In the genomic region with DNA sequence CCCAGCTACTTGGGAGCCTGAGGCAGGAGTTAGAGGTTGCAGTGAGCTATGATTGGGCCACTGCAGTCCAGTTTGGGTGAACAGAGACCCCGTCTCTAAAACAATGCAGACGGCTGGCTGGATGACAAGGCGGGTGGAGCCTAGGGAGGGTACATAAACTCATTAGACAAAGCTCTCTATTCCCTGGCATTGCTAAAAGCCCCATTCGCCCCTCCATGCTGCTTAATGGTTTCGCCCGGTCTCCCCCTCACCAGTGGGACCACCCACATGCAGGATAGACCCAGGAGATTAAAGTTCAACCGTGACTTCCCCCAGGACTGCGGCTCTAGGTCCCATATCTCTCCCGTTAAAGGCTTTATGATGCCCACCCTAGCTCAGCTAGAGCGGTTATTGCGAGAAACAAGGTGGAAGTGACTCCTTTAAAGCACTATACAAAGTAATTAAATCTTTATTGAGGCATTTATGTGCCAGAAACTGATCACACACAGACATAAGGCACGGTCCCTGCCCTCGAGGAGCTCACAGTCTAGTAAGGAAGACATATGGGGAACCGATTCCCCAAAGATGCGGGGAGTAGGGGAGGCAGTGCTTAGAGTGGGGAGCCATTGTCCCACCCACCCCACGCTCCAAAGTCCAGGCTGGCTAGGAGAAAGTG, we compare ENCODE assay signal across 1 cellular context.
TF ChIP-seq lines count a peak whose summit lies in the region.

No MANE protein-coding gene starts in this region.

TF ChIP-seq in HepG2, 621 proteins besides CTCF, POLR2A, EP300 and RAD21 (continued from another document):
- TF ChIP-seq, protein P1, sequence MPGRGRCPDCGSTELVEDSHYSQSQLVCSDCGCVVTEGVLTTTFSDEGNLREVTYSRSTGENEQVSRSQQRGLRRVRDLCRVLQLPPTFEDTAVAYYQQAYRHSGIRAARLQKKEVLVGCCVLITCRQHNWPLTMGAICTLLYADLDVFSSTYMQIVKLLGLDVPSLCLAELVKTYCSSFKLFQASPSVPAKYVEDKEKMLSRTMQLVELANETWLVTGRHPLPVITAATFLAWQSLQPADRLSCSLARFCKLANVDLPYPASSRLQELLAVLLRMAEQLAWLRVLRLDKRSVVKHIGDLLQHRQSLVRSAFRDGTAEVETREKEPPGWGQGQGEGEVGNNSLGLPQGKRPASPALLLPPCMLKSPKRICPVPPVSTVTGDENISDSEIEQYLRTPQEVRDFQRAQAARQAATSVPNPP (CRISPR knock-in tag; IDR thresholded peaks at IDR 0.05): no peak
- TF ChIP-seq KLF11 (CRISPR knock-in tag; IDR thresholded peaks at IDR 0.05): no peak
- no peak for TF ChIP-seq SMAD1 (CRISPR knock-in tag; IDR thresholded peaks at IDR 0.05; ENCODE audit: borderline replicate concordance, low read depth)
- TF ChIP-seq, protein P2, sequence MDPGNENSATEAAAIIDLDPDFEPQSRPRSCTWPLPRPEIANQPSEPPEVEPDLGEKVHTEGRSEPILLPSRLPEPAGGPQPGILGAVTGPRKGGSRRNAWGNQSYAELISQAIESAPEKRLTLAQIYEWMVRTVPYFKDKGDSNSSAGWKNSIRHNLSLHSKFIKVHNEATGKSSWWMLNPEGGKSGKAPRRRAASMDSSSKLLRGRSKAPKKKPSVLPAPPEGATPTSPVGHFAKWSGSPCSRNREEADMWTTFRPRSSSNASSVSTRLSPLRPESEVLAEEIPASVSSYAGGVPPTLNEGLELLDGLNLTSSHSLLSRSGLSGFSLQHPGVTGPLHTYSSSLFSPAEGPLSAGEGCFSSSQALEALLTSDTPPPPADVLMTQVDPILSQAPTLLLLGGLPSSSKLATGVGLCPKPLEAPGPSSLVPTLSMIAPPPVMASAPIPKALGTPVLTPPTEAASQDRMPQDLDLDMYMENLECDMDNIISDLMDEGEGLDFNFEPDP (CRISPR knock-in tag; conservative IDR thresholded peaks at IDR 0.05): no peak
TF ChIP-seq in HepG2: peak in this region for 4.
